In the genomic region with DNA sequence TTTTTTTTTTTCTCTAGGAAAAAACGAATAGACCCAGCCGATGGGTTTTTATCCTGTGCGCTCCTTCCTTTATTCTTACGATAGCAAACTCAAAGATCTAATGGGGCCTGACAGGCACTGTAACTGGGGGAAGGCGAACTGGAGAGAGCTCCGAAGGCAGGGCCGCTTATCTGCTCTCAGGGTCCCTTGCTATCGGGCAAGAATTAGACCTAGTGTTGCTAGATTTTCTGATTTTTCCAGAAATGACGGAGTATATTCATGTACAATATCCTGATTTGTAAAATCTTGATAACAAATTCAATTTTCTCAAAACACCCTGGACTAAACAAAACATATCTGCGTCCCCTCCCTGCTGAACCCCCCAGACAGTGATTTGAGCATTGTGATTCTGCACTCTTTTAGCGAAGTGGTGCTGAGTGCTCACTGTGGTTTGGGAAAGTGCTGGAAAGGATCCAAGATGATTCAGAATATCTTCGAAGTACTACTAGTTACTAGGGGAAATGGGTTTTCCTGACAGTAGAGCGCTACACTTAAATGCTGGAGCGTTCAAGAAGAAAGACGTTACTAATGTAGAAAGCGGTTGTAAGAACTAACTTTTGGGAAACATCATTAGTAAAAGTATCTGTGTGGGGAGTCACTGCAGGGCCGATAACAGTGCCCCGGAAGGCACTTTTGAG, we compare ENCODE assay signal across 8 cellular contexts. TPM values are rescaled to one million over a fixed set of nuclear protein-coding genes. Genes with fewer than 3 reads are reported as not detected.
DNase-seq lines count a peak whose midpoint lies in the region; ATAC-seq and TF ChIP-seq lines count a peak whose summit lies in the region.

No MANE protein-coding gene starts in this region.

- in situ Hi-C loops in astrocyte of the spinal cord (cut with HindIII; ENCODE audit: low sequenced_read_pairs): no loop called here

- ATAC-seq in stimulated activated effector memory CD8-positive, alpha-beta T cell treated with anti-CD3 and anti-CD28 coated beads, Interleukin-12 subunit alpha, Interleukin-12 subunit beta, amount 100 ng/mL, for 72 hours: no peak

- CTCF ChIA-PET in AG04449 (lab: Yijun Ruan, JAX): no interaction called here

- no peaks in the 10 kb centered on the region for H3K9me3 Mint-ChIP-seq in stimulated activated effector memory CD8-positive, alpha-beta T cell treated with anti-CD3 and anti-CD28 coated beads, Interleukin-12 subunit alpha, Interleukin-12 subunit beta, amount 100 ng/mL, for 72 hours

- peaks cover 10% of the 10 kb centered on the region for H3K4me1 Mint-ChIP-seq in stimulated activated effector memory CD8-positive, alpha-beta T cell treated with anti-CD3 and anti-CD28 coated beads, Interleukin-12 subunit alpha, Interleukin-12 subunit beta, amount 100 ng/mL, for 72 hours

- DNase-seq in AG04449 (ENCODE audit: low read depth, low spot score) (no peak), HT1080 (ENCODE audit: low read depth) (peak; percentile 50), astrocyte of the spinal cord (ENCODE audit: low read depth, low spot score) (peak; percentile 59), inferior parietal cortex (ENCODE audit: extremely low spot score) (peak; percentile 45), mesenteric fat pad (ENCODE audit: low spot score) (no peak)
- no peak for DNase-seq in stimulated activated effector memory CD8-positive, alpha-beta T cell treated with anti-CD3 and anti-CD28 coated beads, Interleukin-12 subunit alpha, Interleukin-12 subunit beta, amount 100 ng/mL, for 72 hours (ENCODE audit: low spot score in 2 of 2)
- DNase-seq in NK-92 treated with Interleukin-12 subunit alpha and Interleukin-12 subunit beta, amount 100 ng/mL, for 24 hours (lab: John Stamatoyannopoulos, UW): no peak
- DNase-seq in activated CD4-positive, alpha-beta T cell treated with anti-CD3 and anti-CD28 coated beads for 48 hours: no peak

- no peaks in the 10 kb centered on the region for H3K36me3 Mint-ChIP-seq in stimulated activated effector memory CD8-positive, alpha-beta T cell treated with anti-CD3 and anti-CD28 coated beads, Interleukin-12 subunit alpha, Interleukin-12 subunit beta, amount 100 ng/mL, for 72 hours

- TF ChIP-seq CTCF in AG04449 (IDR thresholded peaks at IDR 0.05; ENCODE audit: insufficient read depth, low read length, missing control alignments) (no peak), astrocyte of the spinal cord (IDR thresholded peaks at IDR 0.05; ENCODE audit: low read depth, low read length) (no peak)

- H3K27ac Mint-ChIP-seq in stimulated activated effector memory CD8-positive, alpha-beta T cell treated with anti-CD3 and anti-CD28 coated beads, Interleukin-12 subunit alpha, Interleukin-12 subunit beta, amount 100 ng/mL, for 72 hours: no peak overlapping the region

- peak overlapping the region; percentile 43 for H3K4me3 ChIP-seq in AG04449 (ENCODE audit: low read depth, low read length)
- peak overlapping the region; percentile 43 for H3K4me3 ChIP-seq in astrocyte of the spinal cord (ENCODE audit: low read depth, low read length)

- peak overlapping the region; percentile 48 for H3K4me3 Mint-ChIP-seq in stimulated activated effector memory CD8-positive, alpha-beta T cell treated with anti-CD3 and anti-CD28 coated beads, Interleukin-12 subunit alpha, Interleukin-12 subunit beta, amount 100 ng/mL, for 72 hours

- POLR2A ChIA-PET in AG04449 (lab: Yijun Ruan, JAX): no interaction called here

RNA-seq across cellular contexts. Expression of a gene that starts 0.7 kb away (rescaled TPM):
- 14.2 and 16.0 TPM in 2 replicates for total RNA-seq in HT1080 (2014; rRNA removed; shearing (Covaris generic))
- polyA plus RNA-seq in HT1080 (2015; cell fraction: cytosol; rRNA removed): 8.5 and 8.6 TPM in 2 replicates
- polyA plus RNA-seq in HT1080 (2015; cell fraction: nucleus; rRNA removed): 6.1 and 7.5 TPM in 2 replicates
- 2.4 TPM for total RNA-seq in mesenteric fat pad

Comparison
In these comparisons a context has a peak if more than half of its experiments do, and no peak if none do; other contexts are left out.
1. DNase-seq: peak in HT1080 (single experiment), astrocyte of the spinal cord (single experiment) and inferior parietal cortex (single experiment); none in AG04449 (single experiment), stimulated activated effector memory CD8-positive, alpha-beta T cell treated with anti-CD3 and anti-CD28 coated beads, Interleukin-12 subunit alpha, Interleukin-12 subunit beta, amount 100 ng/mL, for 72 hours (0 of 2), NK-92 treated with Interleukin-12 subunit alpha and Interleukin-12 subunit beta, amount 100 ng/mL, for 24 hours (single experiment), activated CD4-positive, alpha-beta T cell treated with anti-CD3 and anti-CD28 coated beads for 48 hours (single experiment) and mesenteric fat pad (single experiment).